ENCODE assay signal across 21 cellular contexts in genomic region chr4:13525606-13526281, GRCh38. TPM values are rescaled to one million over a fixed set of nuclear protein-coding genes. Genes with fewer than 3 reads are reported as not detected.
"Had no signal": no experiment of that assay in that cellular context is flagged by ENCODE, and none has a peak within 500 bp of the region (broad histone marks: within the 10 kb centered on the region; RNA-seq: fewer than 3 reads in every experiment).

No MANE protein-coding gene starts in this region.

- DNase-seq: activated CD4-positive, alpha-beta T cell treated with anti-CD3 and anti-CD28 coated beads for 48 hours; activated CD4-positive, CD25-positive, alpha-beta regulatory T cell; activated CD8-positive, alpha-beta T cell treated with anti-CD3 and anti-CD28 coated beads for 36 hours; activated naive CD4-positive, alpha-beta T cell treated with Interleukin-2 at 50 U/mL for 16 hours; activated T-cell treated with anti-CD3 and anti-CD28 coated beads, Interleukin-2, amount 50 U/mL, for 24 hours; anterior cingulate cortex; brain microvascular endothelial cell; central memory CD4-positive, alpha-beta T cell; foreskin keratinocyte; hippocampal formation; lower lobe of right lung; natural killer cell; pancreas; right lobe of liver; stimulated activated naive CD4-positive, alpha-beta T cell treated with Interleukin-2 at 50 U/mL for 16 hours; substantia nigra; T-helper 9 cell; tibial artery had no signal

- H3K9me3 Mint-ChIP-seq: activated T-cell treated with anti-CD3 and anti-CD28 coated beads, Interleukin-2, amount 50 U/mL, for 24 hours had no signal

- H3K36me3 Mint-ChIP-seq: natural killer cell had no signal

- ATAC-seq: activated CD8-positive, alpha-beta T cell treated with anti-CD3 and anti-CD28 coated beads for 36 hours; foreskin keratinocyte; lower lobe of right lung; natural killer cell; right lobe of liver had no signal

- H3K27ac Mint-ChIP-seq: activated CD8-positive, alpha-beta T cell treated with anti-CD3 and anti-CD28 coated beads for 36 hours; activated T-cell treated with anti-CD3 and anti-CD28 coated beads, Interleukin-2, amount 50 U/mL, for 24 hours; activated T-helper 2 cell treated with anti-CD3 and anti-CD28 coated beads, Interferon-gamma antibody, Interleukin-2, Interleukin-4, amounts not matched to agents 10 μg/mL and 5 μg/mL and 100 μg/mL, durations not matched to agents 14 hours and 24 hours and 36 hours; endodermal cell; natural killer cell had no signal

- H3K4me3 Mint-ChIP-seq: activated CD8-positive, alpha-beta T cell treated with anti-CD3 and anti-CD28 coated beads for 36 hours; activated T-cell treated with anti-CD3 and anti-CD28 coated beads, Interleukin-2, amount 50 U/mL, for 24 hours; endodermal cell; natural killer cell had no signal

RNA-seq across cellular contexts. Expression of gene NKX3-2, which starts 18.6 kb away (rescaled TPM):
- total RNA-seq: activated CD8-positive, alpha-beta T cell treated with anti-CD3 and anti-CD28 coated beads for 36 hours; activated T-helper 2 cell treated with anti-CD3 and anti-CD28 coated beads, Interferon-gamma antibody, Interleukin-2, Interleukin-4, amounts not matched to agents 10 μg/mL and 5 μg/mL and 100 μg/mL, durations not matched to agents 14 hours and 24 hours and 36 hours; epithelial cell of proximal tubule; lower lobe of right lung; natural killer cell; right lobe of liver had no signal
